ENCODE assay signal across 24 cellular contexts in the genomic region with DNA sequence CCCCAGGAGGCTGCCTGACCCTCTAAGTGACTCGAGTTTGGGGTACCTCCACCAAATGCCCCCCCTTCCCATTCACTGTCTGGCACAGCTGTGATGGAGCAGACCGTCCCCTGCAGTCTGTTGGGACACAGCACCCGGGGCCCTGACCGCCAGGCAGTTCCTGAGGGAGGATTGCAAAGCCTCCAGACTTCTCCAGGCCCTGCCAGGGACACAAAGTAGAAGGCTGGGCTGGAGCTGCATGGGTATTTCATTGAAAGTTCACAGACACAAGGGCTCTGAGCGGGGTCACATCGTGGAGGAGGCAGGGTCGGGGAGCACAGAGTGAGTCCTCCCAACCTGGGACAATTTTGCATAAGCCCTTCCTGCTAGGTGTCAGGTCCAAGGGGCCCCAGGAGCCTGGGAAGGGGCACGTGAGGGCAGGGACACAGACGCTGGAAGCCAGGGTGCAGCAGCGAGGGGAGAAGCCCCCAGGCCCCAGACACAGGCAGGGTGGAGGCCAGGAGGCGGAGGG. TPM values are rescaled to one million over a fixed set of nuclear protein-coding genes. Genes with fewer than 3 reads are reported as not detected.
DNase-seq lines count a peak whose midpoint lies in the region; ATAC-seq, FAIRE-seq and TF ChIP-seq lines count a peak whose summit lies in the region.
"Had no signal": no experiment of that assay in that cellular context is flagged by ENCODE, and none has a peak within 500 bp of the region (broad histone marks: within the 10 kb centered on the region; RNA-seq: fewer than 3 reads in every experiment).

No MANE protein-coding gene starts in this region.

- H3F3A ChIP-seq in Loucy (ENCODE audit: low read depth): no peaks in the 10 kb centered on the region

- H3K9ac ChIP-seq in Loucy (ENCODE audit: low read depth, low read length, poor library complexity, severe bottlenecking): no peak overlapping the region
- H3K9ac ChIP-seq in HepG2 (ENCODE audit: insufficient read depth, low read depth, low read length): no peak overlapping the region

- H3K36me3 ChIP-seq in Loucy (ENCODE audit: insufficient read depth, low read length) (no peaks in the 10 kb centered on the region), HepG2 (replicated peaks in 1 of 2; ENCODE audit: control insufficient read depth in 1 of 2, insufficient read depth in 2 of 2, low read length in 2 of 2) (no peaks in the 10 kb centered on the region)
- H3K36me3 ChIP-seq in naive thymus-derived CD4-positive, alpha-beta T cell (ENCODE audit: control insufficient read depth in 2 of 3, insufficient read depth in 3 of 3, low read length in 3 of 3): no peaks in the 10 kb centered on the region
- H3K36me3 ChIP-seq: BE2C, SJCRH30 had no signal

- peaks cover 44% of the 10 kb centered on the region for H3K4me1 ChIP-seq in Loucy (ENCODE audit: insufficient read depth, low read length, poor library complexity, severe bottlenecking)
- no peaks in the 10 kb centered on the region for H3K4me1 ChIP-seq in HepG2 (ENCODE audit: insufficient read depth, low read length)
- H3K4me1 ChIP-seq in naive thymus-derived CD4-positive, alpha-beta T cell (ENCODE audit: control insufficient read depth in 2 of 2, insufficient read depth in 2 of 2, low read length in 2 of 2): peaks cover 0 to 9% of the 10 kb centered on the region in 2 donors
- H3K4me1 ChIP-seq: BE2C had no signal

- 0% methylated on average over 1 of the region's 11 CpGs for WGBS in HepG2 (ENCODE audit: low lambda C conversion rate)

- H3K27me3 Mint-ChIP-seq in naive thymus-derived CD4-positive, alpha-beta T cell: peaks cover 20 to 41% (median 35%) of the 10 kb centered on the region in 5 donors

- TF ChIP-seq CTCF in GM13976 (IDR thresholded peaks at IDR 0.05; ENCODE audit: borderline replicate concordance, control extremely low read depth, extremely low read depth, insufficient read depth, missing control alignments): no peak
- TF ChIP-seq CTCF in Loucy (conservative IDR thresholded peaks at IDR 0.05; ENCODE audit: low read length): no peak
- no peak for TF ChIP-seq CTCF in HepG2 (CRISPR knock-in tag; IDR thresholded peaks at IDR 0.05)

- TF ChIP-seq RAD21 in HepG2 (CRISPR knock-in tag; IDR thresholded peaks at IDR 0.05): no peak

- H3K9me3 ChIP-seq in Loucy (ENCODE audit: insufficient read depth, low read depth, low read length) (peaks cover 6% of the 10 kb centered on the region; the same call in 1 of the 2 replicates), HepG2 (ENCODE audit: low read length) (peaks cover 13% of the 10 kb centered on the region)
- peaks cover 0 to 15% (median 5%) of the 10 kb centered on the region in 3 experiments for H3K9me3 ChIP-seq in naive thymus-derived CD4-positive, alpha-beta T cell (ENCODE audit: control insufficient read depth in 2 of 3, low read length in 3 of 3)
- H3K9me3 ChIP-seq: BE2C, SJCRH30 had no signal

- H3K36me3 Mint-ChIP-seq in naive thymus-derived CD4-positive, alpha-beta T cell: peaks cover 0 to 17% (median 12%) of the 10 kb centered on the region in 5 donors

- H4K20me1 ChIP-seq in Loucy (ENCODE audit: insufficient read depth, low read length, poor library complexity, severe bottlenecking) (no peaks in the 10 kb centered on the region), HepG2 (ENCODE audit: insufficient read depth, low read length) (no peaks in the 10 kb centered on the region)

- POLR2A ChIA-PET in HepG2 (lab: Yijun Ruan, JAX): no interaction called here
- POLR2A ChIA-PET in naive thymus-derived CD4-positive, alpha-beta T cell (lab: Charles Lee): no interaction called here

- H3K4me1 Mint-ChIP-seq in naive thymus-derived CD4-positive, alpha-beta T cell: peaks cover 3 to 33% (median 20%) of the 10 kb centered on the region in 7 donors

- no peak overlapping the region for H3K27ac ChIP-seq in HepG2 (ENCODE audit: extremely low read length, insufficient read depth, low read length)
- no peak overlapping the region for H3K27ac ChIP-seq in naive thymus-derived CD4-positive, alpha-beta T cell (ENCODE audit: low read depth, low read length)
- H3K27ac ChIP-seq: SJCRH30 had no signal

- H3K4me3 Mint-ChIP-seq in naive thymus-derived CD4-positive, alpha-beta T cell: peak overlapping the region in 3 of 10 donors; percentile 11 to 50 (median 30)
- H3K4me3 Mint-ChIP-seq: CD4-positive, alpha-beta T cell had no signal

- H3K9me3 Mint-ChIP-seq in naive thymus-derived CD4-positive, alpha-beta T cell: peaks cover 0 to 32% (median 17%) of the 10 kb centered on the region in 11 donors

- no peak overlapping the region for H3K27ac Mint-ChIP-seq in naive thymus-derived CD4-positive, alpha-beta T cell
- H3K27ac Mint-ChIP-seq: CD4-positive, alpha-beta T cell had no signal

- H3K4me2 ChIP-seq in Loucy (ENCODE audit: low read depth, low read length, poor library complexity, severe bottlenecking) (peak overlapping the region; percentile 78), HepG2 (ENCODE audit: low read depth, low read length) (no peak overlapping the region)

- no peak for TF ChIP-seq POLR2A in HepG2 (IDR thresholded peaks at IDR 0.05; ENCODE audit: insufficient read depth in 1 of 2, low read depth in 2 of 2, low read length in 2 of 2)

- CTCF ChIA-PET in HepG2 (lab: Yijun Ruan, JAX; ENCODE audit: low intra/inter-chr PET ratio, low total read pairs): no interaction called here
- CTCF ChIA-PET in naive thymus-derived CD4-positive, alpha-beta T cell (lab: Charles Lee): no interaction called here

- DNase-seq in GM13976 (ENCODE audit: low spot score) (peak; percentile 29), HepG2 (ENCODE audit: low spot score) (no peak), sciatic nerve (ENCODE audit: low spot score) (peak; percentile 50), retina (no peak)
- DNase-seq in activated naive CD4-positive, alpha-beta T cell treated with Interleukin-2 at 50 U/mL for 16 hours: no peak
- DNase-seq in naive thymus-derived CD4-positive, alpha-beta T cell: no peak
- DNase-seq: BE2C; CD4-positive, alpha-beta T cell; COR-L47; DMS 273 treated with DMSO at 0.1 percent for 48 hours; DND-41; GOT3; NCI-H1092 treated with DMSO at 0.1 percent for 48 hours; NCI-H1436 treated with DMSO at 0.1 percent for 48 hours; NCI-H1930; NCI-H2227 treated with DMSO at 0.1 percent for 48 hours; NCI-H510A treated with DMSO at 0.1 percent for 48 hours; NCI-H748 treated with DMSO at 0.1 percent for 48 hours; SJCRH30 had no signal

- no peak for FAIRE-seq in HepG2 (lab: Jason Lieb, UNC)
- FAIRE-seq: GM12878, K562 had no signal

- no peak for TF ChIP-seq EP300 in HepG2 (IDR thresholded peaks at IDR 0.05; ENCODE audit: low read depth in 2 of 2, low read length in 2 of 2)
- no peak for TF ChIP-seq EP300 in HepG2 (CRISPR knock-in tag; IDR thresholded peaks at IDR 0.05; ENCODE audit: borderline replicate concordance)

- no peak overlapping the region for H2AFZ ChIP-seq in Loucy (ENCODE audit: low read length)
- H2AFZ ChIP-seq in HepG2 (ENCODE audit: low read length): no peak overlapping the region

- H3K9me2 ChIP-seq in Loucy (replicated peaks; ENCODE audit: low read depth, low read length): no peaks in the 10 kb centered on the region

- ATAC-seq in HepG2 (peak; percentile 23; the same call in 1 of the 3 replicates), sciatic nerve (no peak), HG02870 (IDR thresholded peaks at IDR 0.05; ENCODE audit: unreplicated experiment) (no peak)
- ATAC-seq in naive thymus-derived CD4-positive, alpha-beta T cell: no peak
- ATAC-seq: GM12878, K562 had no signal

- in situ Hi-C loops in GM13976 (cut with MboI; ENCODE audit: low sequenced_read_pairs, unreplicated experiment) (no loop called here), HepG2 (cut with HindIII; ENCODE audit: extremely low pct_ligation_motif_present, low pct_unique_long_range_greater_than_20kb) (no loop called here)

- H3K4me3 ChIP-seq in Loucy (ENCODE audit: low read length, poor library complexity, severe bottlenecking) (no peak overlapping the region), HepG2 (replicated peaks in 1 of 3; ENCODE audit: insufficient read depth in 1 of 3, low read depth in 2 of 3, low read length in 3 of 3) (no peak overlapping the region)
- H3K4me3 ChIP-seq in naive thymus-derived CD4-positive, alpha-beta T cell (ENCODE audit: low read length): no peak overlapping the region
- H3K4me3 ChIP-seq: GM12878, K562, SJCRH30 had no signal

- no peaks in the 10 kb centered on the region for H3K27me3 ChIP-seq in Loucy (ENCODE audit: insufficient read depth, low read length, poor library complexity, severe bottlenecking)
- peaks cover 0 to 68% of the 10 kb centered on the region in 2 experiments; a peak in 4 of 5 replicates for H3K27me3 ChIP-seq in HepG2 (ENCODE audit: control insufficient read depth in 1 of 2, insufficient read depth in 2 of 2, low read length in 2 of 2)
- peaks cover 0 to 4% of the 10 kb centered on the region in 2 donors for H3K27me3 ChIP-seq in naive thymus-derived CD4-positive, alpha-beta T cell (ENCODE audit: control insufficient read depth in 2 of 2, insufficient read depth in 2 of 2, low read length in 2 of 2)
- H3K27me3 ChIP-seq: SJCRH30 had no signal

- BruUV-seq in HepG2 (replicated peaks; lab: Mats Ljungman, UMichigan): no TSS peak

- H3K79me2 ChIP-seq in Loucy (ENCODE audit: insufficient read depth, low read length) (no peaks in the 10 kb centered on the region), HepG2 (ENCODE audit: insufficient read depth, low read length) (no peaks in the 10 kb centered on the region)

- intact Hi-C loops in HepG2 (cut with micrococcal nuclease; ENCODE audit: unreplicated experiment): no loop called here
- intact Hi-C loops in sciatic nerve (cut with DNase I): no loop called here
- intact Hi-C loops in naive thymus-derived CD4-positive, alpha-beta T cell (cut with micrococcal nuclease): no loop called here

RNA-seq across cellular contexts. Expression of a gene that starts 15.8 kb away (rescaled TPM):
- total RNA-seq in HepG2 (2016; rRNA removed; fragmentation: Illumina TruSeq; extraction: Trizol): 0.09 TPM in 1 of 2 replicates, not detected in the other
- not detected in 2 replicates for total RNA-seq in HepG2 (2016; cell fraction: cytosol; rRNA removed; fragmentation: Illumina TruSeq; extraction: Trizol; ENCODE audit: low read depth)
- not detected in 2 replicates for total RNA-seq in HepG2 (2016; cell fraction: insoluble cytoplasmic fraction; rRNA removed; fragmentation: Illumina TruSeq; extraction: Trizol)
- not detected in 2 replicates for total RNA-seq in HepG2 (2016; cell fraction: membrane; rRNA removed; fragmentation: Illumina TruSeq; extraction: Trizol)
- not detected in 2 replicates for total RNA-seq in HepG2 (2016; cell fraction: nucleus; rRNA removed; fragmentation: Illumina TruSeq; extraction: Trizol)
- 0.13 and 0.22 TPM in 2 replicates for polyA plus RNA-seq in HepG2 (2011; rRNA removed)
- 0.08 and 0.11 TPM in 2 replicates for polyA plus RNA-seq in HepG2 (2011; cell fraction: cytosol; rRNA removed)
- polyA plus RNA-seq in HepG2 (2011; cell fraction: nucleus; rRNA removed): 1.8 and 2.5 TPM in 2 replicates
- 0.47 and 1.3 TPM in 2 replicates for polyA plus RNA-seq in HepG2 (2012)
- polyA plus RNA-seq in HepG2 (2016; cell fraction: cytosol; fragmentation: Illumina TruSeq; extraction: Trizol; ENCODE audit: low read depth): not detected in 2 replicates
- polyA plus RNA-seq in HepG2 (2016; cell fraction: insoluble cytoplasmic fraction; fragmentation: Illumina TruSeq; extraction: Trizol; ENCODE audit: low read depth): not detected in 2 replicates
- not detected in 2 replicates for polyA plus RNA-seq in HepG2 (2016; cell fraction: membrane; fragmentation: Illumina TruSeq; extraction: Trizol; ENCODE audit: low read depth)
- not detected in 2 replicates for polyA plus RNA-seq in HepG2 (2016; cell fraction: nucleus; fragmentation: Illumina TruSeq; extraction: Trizol; ENCODE audit: insufficient read depth, low read depth)
- polyA minus RNA-seq in HepG2 (2011; rRNA and poly(A)+ RNA removed; ENCODE audit: low replicate concordance): 0.28 and 0.44 TPM in 2 replicates
- not detected in 2 replicates for polyA minus RNA-seq in HepG2 (2011; cell fraction: cytosol; rRNA and poly(A)+ RNA removed)
- 1.0 and 1.6 TPM in 2 replicates for polyA minus RNA-seq in HepG2 (2011; cell fraction: nucleus; rRNA and poly(A)+ RNA removed)
- 3.4 TPM for total RNA-seq in sciatic nerve
- total RNA-seq in naive thymus-derived CD4-positive, alpha-beta T cell: 10 to 100 TPM in 1 of 5 experiments, 1 to 10 TPM in 4; 1.4 to 16.0 (median 2.1) TPM
- polyA plus RNA-seq in naive thymus-derived CD4-positive, alpha-beta T cell: not detected
- total RNA-seq: A673, GM12878 had no signal

RNA-seq across cellular contexts. Expression of a gene that starts 29.1 kb away (rescaled TPM):
- 41.6 and 143 TPM in 2 replicates for total RNA-seq in HepG2 (2016; rRNA removed; fragmentation: Illumina TruSeq; extraction: Trizol)
- total RNA-seq in HepG2 (2016; cell fraction: cytosol; rRNA removed; fragmentation: Illumina TruSeq; extraction: Trizol; ENCODE audit: low read depth): 27.5 and 30.2 TPM in 2 replicates
- 34.4 and 150 TPM in 2 replicates for total RNA-seq in HepG2 (2016; cell fraction: insoluble cytoplasmic fraction; rRNA removed; fragmentation: Illumina TruSeq; extraction: Trizol)
- total RNA-seq in HepG2 (2016; cell fraction: membrane; rRNA removed; fragmentation: Illumina TruSeq; extraction: Trizol): 48.5 and 49.5 TPM in 2 replicates
- total RNA-seq in HepG2 (2016; cell fraction: nucleus; rRNA removed; fragmentation: Illumina TruSeq; extraction: Trizol): 148 and 175 TPM in 2 replicates
- polyA plus RNA-seq in HepG2 (2011; rRNA removed): 230 and 408 TPM in 2 replicates
- 243 and 281 TPM in 2 replicates for polyA plus RNA-seq in HepG2 (2011; cell fraction: cytosol; rRNA removed)
- polyA plus RNA-seq in HepG2 (2011; cell fraction: nucleus; rRNA removed): 384 and 418 TPM in 2 replicates
- 353 and 402 TPM in 2 replicates for polyA plus RNA-seq in HepG2 (2012)
- 52.6 and 53.6 TPM in 2 replicates for polyA plus RNA-seq in HepG2 (2016; cell fraction: cytosol; fragmentation: Illumina TruSeq; extraction: Trizol; ENCODE audit: low read depth)
- 67.0 and 91.4 TPM in 2 replicates for polyA plus RNA-seq in HepG2 (2016; cell fraction: insoluble cytoplasmic fraction; fragmentation: Illumina TruSeq; extraction: Trizol; ENCODE audit: low read depth)
- polyA plus RNA-seq in HepG2 (2016; cell fraction: membrane; fragmentation: Illumina TruSeq; extraction: Trizol; ENCODE audit: low read depth): 63.0 and 71.7 TPM in 2 replicates
- polyA plus RNA-seq in HepG2 (2016; cell fraction: nucleus; fragmentation: Illumina TruSeq; extraction: Trizol; ENCODE audit: insufficient read depth, low read depth): 389 and 405 TPM in 2 replicates
- polyA minus RNA-seq in HepG2 (2011; rRNA and poly(A)+ RNA removed; ENCODE audit: low replicate concordance): 165 and 658 TPM in 2 replicates
- 233 and 311 TPM in 2 replicates for polyA minus RNA-seq in HepG2 (2011; cell fraction: cytosol; rRNA and poly(A)+ RNA removed)
- polyA minus RNA-seq in HepG2 (2011; cell fraction: nucleus; rRNA and poly(A)+ RNA removed): 60.6 and 93.4 TPM in 2 replicates
- total RNA-seq in sciatic nerve: 554 TPM
- 100 to 1,000 TPM; 103 to 378 (median 186) TPM for total RNA-seq in naive thymus-derived CD4-positive, alpha-beta T cell
- 100 to 1,000 TPM; 183 to 218 TPM for polyA plus RNA-seq in naive thymus-derived CD4-positive, alpha-beta T cell

RNA-seq across cellular contexts. Expression of a gene that starts 37.6 kb away (rescaled TPM):
- total RNA-seq in HepG2 (2016; rRNA removed; fragmentation: Illumina TruSeq; extraction: Trizol) (not detected in 2 replicates), sciatic nerve (not detected)
- total RNA-seq in HepG2 (2016; cell fraction: cytosol; rRNA removed; fragmentation: Illumina TruSeq; extraction: Trizol; ENCODE audit: low read depth): not detected in 2 replicates
- total RNA-seq in HepG2 (2016; cell fraction: insoluble cytoplasmic fraction; rRNA removed; fragmentation: Illumina TruSeq; extraction: Trizol): not detected in 2 replicates
- total RNA-seq in HepG2 (2016; cell fraction: membrane; rRNA removed; fragmentation: Illumina TruSeq; extraction: Trizol): not detected in 2 replicates
- not detected in 2 replicates for total RNA-seq in HepG2 (2016; cell fraction: nucleus; rRNA removed; fragmentation: Illumina TruSeq; extraction: Trizol)
- polyA plus RNA-seq in HepG2 (2011; rRNA removed): not detected in 2 replicates
- polyA plus RNA-seq in HepG2 (2011; cell fraction: cytosol; rRNA removed): 0.15 TPM in 1 of 2 replicates, not detected in the other
- 0.35 and 0.43 TPM in 2 replicates for polyA plus RNA-seq in HepG2 (2011; cell fraction: nucleus; rRNA removed)
- polyA plus RNA-seq in HepG2 (2012): not detected in 2 replicates
- not detected in 2 replicates for polyA plus RNA-seq in HepG2 (2016; cell fraction: cytosol; fragmentation: Illumina TruSeq; extraction: Trizol; ENCODE audit: low read depth)
- not detected in 2 replicates for polyA plus RNA-seq in HepG2 (2016; cell fraction: insoluble cytoplasmic fraction; fragmentation: Illumina TruSeq; extraction: Trizol; ENCODE audit: low read depth)
- not detected in 2 replicates for polyA plus RNA-seq in HepG2 (2016; cell fraction: membrane; fragmentation: Illumina TruSeq; extraction: Trizol; ENCODE audit: low read depth)
- not detected in 2 replicates for polyA plus RNA-seq in HepG2 (2016; cell fraction: nucleus; fragmentation: Illumina TruSeq; extraction: Trizol; ENCODE audit: insufficient read depth, low read depth)
- polyA minus RNA-seq in HepG2 (2011; rRNA and poly(A)+ RNA removed; ENCODE audit: low replicate concordance): not detected in 2 replicates
- polyA minus RNA-seq in HepG2 (2011; cell fraction: cytosol; rRNA and poly(A)+ RNA removed): not detected in 2 replicates
- polyA minus RNA-seq in HepG2 (2011; cell fraction: nucleus; rRNA and poly(A)+ RNA removed): not detected in 2 replicates
- total RNA-seq in naive thymus-derived CD4-positive, alpha-beta T cell: not detected
- polyA plus RNA-seq in naive thymus-derived CD4-positive, alpha-beta T cell: not detected
- total RNA-seq: A673; CD4-positive, alpha-beta T cell; GM12878; K562; SJCRH30 had no signal
- polyA plus RNA-seq: GM12878, K562 had no signal

Comparison
In these comparisons a context has a peak if more than half of its experiments do, and no peak if none do; other contexts are left out.
1. DNase-seq: peak in GM13976 (single experiment) and sciatic nerve (single experiment); none in HepG2 (single experiment), retina (single experiment), activated naive CD4-positive, alpha-beta T cell treated with Interleukin-2 at 50 U/mL for 16 hours (single experiment) and naive thymus-derived CD4-positive, alpha-beta T cell (0 of 9).